Comparison of ENCODE assay signal across 14 cellular contexts in genomic region chr7:16817536-16817935, GRCh38. TPM values are rescaled to one million over a fixed set of nuclear protein-coding genes. Genes with fewer than 3 reads are reported as not detected.
DNase-seq lines count a peak whose midpoint lies in the region; TF ChIP-seq lines count a peak whose summit lies in the region.
"Had no signal": no experiment of that assay in that cellular context is flagged by ENCODE, and none has a peak within 500 bp of the region (broad histone marks: within the 10 kb centered on the region; RNA-seq: fewer than 3 reads in every experiment).

No MANE protein-coding gene starts in this region.

- DNase-seq in COLO829 (ENCODE audit: low spot score) (peak; percentile 85), KBM-7 (peak; percentile 11), astrocyte of the cerebellum (ENCODE audit: low read depth) (peak; percentile 67), kidney epithelial cell (ENCODE audit: low read depth) (peak; percentile 74), NCI-H1092 (lab: John Stamatoyannopoulos, UW) (no peak), hypothalamus (lab: John Stamatoyannopoulos, UW) (no peak)
- DNase-seq in stimulated activated CD4-positive, alpha-beta T cell treated with anti-CD3 and anti-CD28 coated beads, Interleukin-4, amount 100 ng/mL, for 24 hours: no peak
- DNase-seq in CD8-positive, alpha-beta memory T cell: no peak
- DNase-seq: activated CD8-positive, alpha-beta memory T cell treated with anti-CD3 and anti-CD28 coated beads, Interleukin-2, amount 50 U/mL, for 4 hours; MM.1S; stimulated activated CD4-positive, alpha-beta T cell treated with anti-CD3 and anti-CD28 coated beads, Interleukin-4, amount 100 ng/mL, for 1 hour had no signal

- TF ChIP-seq CTCF in astrocyte of the cerebellum (IDR thresholded peaks at IDR 0.05; ENCODE audit: low read depth, low read length, missing control alignments): no peak
- TF ChIP-seq CTCF in kidney epithelial cell (IDR thresholded peaks at IDR 0.05; ENCODE audit: insufficient read depth, low read length, poor library complexity, severe bottlenecking): no peak

- H3K4me3 Mint-ChIP-seq in CD8-positive, alpha-beta memory T cell: no peak overlapping the region

- no peaks in the 10 kb centered on the region for H3K36me3 Mint-ChIP-seq in CD8-positive, alpha-beta memory T cell

- H3K27me3 ChIP-seq in kidney epithelial cell (ENCODE audit: control insufficient read depth, insufficient read depth, low read length): no peaks in the 10 kb centered on the region
- no peaks in the 10 kb centered on the region for H3K27me3 ChIP-seq in CD8-positive, alpha-beta memory T cell (ENCODE audit: insufficient read depth, low read length, poor library complexity, severe bottlenecking)
- H3K27me3 ChIP-seq: BLaER1, esophagus muscularis mucosa had no signal

- H3K27me3 Mint-ChIP-seq in CD8-positive, alpha-beta memory T cell: peaks cover 0 to 26% of the 10 kb centered on the region in 2 donors

- peaks cover 0 to 3% (median 0%) of the 10 kb centered on the region in 5 donors for H3K9me3 Mint-ChIP-seq in CD8-positive, alpha-beta memory T cell

- POLR2A ChIA-PET in CD8-positive, alpha-beta memory T cell (lab: Charles Lee): no interaction called here

- no peak overlapping the region for H3K27ac ChIP-seq in CD8-positive, alpha-beta memory T cell (ENCODE audit: low read depth, low read length)
- H3K27ac ChIP-seq: BLaER1, esophagus muscularis mucosa had no signal

- H3K27ac Mint-ChIP-seq in CD8-positive, alpha-beta memory T cell: no peak overlapping the region

- H3K4me1 Mint-ChIP-seq in CD8-positive, alpha-beta memory T cell: no peaks in the 10 kb centered on the region

- CTCF ChIA-PET in CD8-positive, alpha-beta memory T cell (lab: Charles Lee): no interaction called here

- in situ Hi-C loops in KBM-7 (cut with MboI; ENCODE audit: low pct_unique_long_range_greater_than_20kb, low sequenced_read_pairs) (no loop called here), astrocyte of the cerebellum (cut with HindIII; ENCODE audit: low sequenced_read_pairs) (no loop called here)

- H3K9me3 ChIP-seq in CD8-positive, alpha-beta memory T cell (ENCODE audit: low read length): no peaks in the 10 kb centered on the region
- H3K9me3 ChIP-seq: BLaER1, esophagus muscularis mucosa had no signal

- no peaks in the 10 kb centered on the region for H3K36me3 ChIP-seq in kidney epithelial cell (ENCODE audit: control insufficient read depth, insufficient read depth, low read length)
- H3K36me3 ChIP-seq in CD8-positive, alpha-beta memory T cell (ENCODE audit: insufficient read depth, low read length): no peaks in the 10 kb centered on the region
- H3K36me3 ChIP-seq: BLaER1, esophagus muscularis mucosa had no signal

- H3K4me1 ChIP-seq in CD8-positive, alpha-beta memory T cell (ENCODE audit: insufficient read depth, low read length): no peaks in the 10 kb centered on the region
- H3K4me1 ChIP-seq: esophagus muscularis mucosa had no signal

- H3K4me3 ChIP-seq in astrocyte of the cerebellum (ENCODE audit: low read depth, low read length) (no peak overlapping the region), kidney epithelial cell (ENCODE audit: low read depth, low read length) (no peak overlapping the region)
- no peak overlapping the region for H3K4me3 ChIP-seq in CD8-positive, alpha-beta memory T cell (ENCODE audit: low read length)
- H3K4me3 ChIP-seq: BLaER1, esophagus muscularis mucosa had no signal

RNA-seq across cellular contexts. Expression of gene AGR2, which starts 12.7 kb away (rescaled TPM):
- total RNA-seq in kidney epithelial cell: 7.4 and 20.2 TPM in 2 replicates
- not detected for total RNA-seq in CD8-positive, alpha-beta memory T cell
- not detected for polyA plus RNA-seq in CD8-positive, alpha-beta memory T cell
- total RNA-seq: esophagus muscularis mucosa, subcutaneous adipose tissue had no signal

Comparison
In these comparisons a context has a peak if more than half of its experiments do, and no peak if none do; other contexts are left out.
1. DNase-seq: peak in COLO829 (single experiment), KBM-7 (single experiment), astrocyte of the cerebellum (single experiment) and kidney epithelial cell (single experiment); none in NCI-H1092 (single experiment), stimulated activated CD4-positive, alpha-beta T cell treated with anti-CD3 and anti-CD28 coated beads, Interleukin-4, amount 100 ng/mL, for 24 hours (single experiment), CD8-positive, alpha-beta memory T cell (0 of 5) and hypothalamus (0 of 51).